ENCODE assay signal across 2 cellular contexts in the genomic region with DNA sequence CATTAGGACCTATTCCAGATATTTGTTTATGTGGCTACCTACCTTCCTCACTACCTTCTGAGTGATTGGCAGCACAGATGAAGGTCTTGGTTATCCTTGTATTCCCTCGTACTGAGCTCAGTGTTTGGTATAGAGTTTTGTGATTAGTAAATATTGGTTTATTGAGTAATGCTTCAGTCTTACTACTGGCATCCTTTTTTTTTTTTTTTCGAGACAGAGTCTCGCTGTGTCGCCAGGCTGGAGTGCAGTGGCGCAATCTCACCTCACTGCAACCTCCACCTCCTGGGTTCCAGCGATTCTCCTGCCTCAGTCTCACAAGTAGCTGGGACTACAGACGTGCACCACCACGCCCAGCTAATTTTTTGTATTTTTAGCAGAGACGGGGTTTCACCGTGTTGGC.
TF ChIP-seq lines count a peak whose summit lies in the region.
"Not testable (repeated sequence)": the region's sequence is repeated elsewhere in the genome, so short reads cannot be mapped to it uniquely, and the experiment has no call there.

No MANE protein-coding gene starts in this region.

TF ChIP-seq in A549, 52 proteins besides CTCF, POLR2A, EP300 and RAD21:
- TF ChIP-seq CEBPB (IDR thresholded peaks at IDR 0.05) (peak; percentile 62 to 76), FOSL2 (CRISPR knock-in tag; IDR thresholded peaks at IDR 0.05) (peak; percentile 16)
- not testable (repeated sequence) for TF ChIP-seq FOSL2 (IDR thresholded peaks at IDR 0.05)

TF ChIP-seq in HepG2, 621 proteins besides CTCF, POLR2A, EP300 and RAD21:
- TF ChIP-seq CEBPG (CRISPR knock-in tag; IDR thresholded peaks at IDR 0.05) = peak; percentile 32; the same call in 1 of the 2 replicates
- TF ChIP-seq CEBPB (IDR thresholded peaks at IDR 0.05; ENCODE audit: borderline replicate concordance, low read depth, low read length) = peak; percentile 30; the same call in 1 of the 2 replicates
- TF ChIP-seq, protein P1, sequence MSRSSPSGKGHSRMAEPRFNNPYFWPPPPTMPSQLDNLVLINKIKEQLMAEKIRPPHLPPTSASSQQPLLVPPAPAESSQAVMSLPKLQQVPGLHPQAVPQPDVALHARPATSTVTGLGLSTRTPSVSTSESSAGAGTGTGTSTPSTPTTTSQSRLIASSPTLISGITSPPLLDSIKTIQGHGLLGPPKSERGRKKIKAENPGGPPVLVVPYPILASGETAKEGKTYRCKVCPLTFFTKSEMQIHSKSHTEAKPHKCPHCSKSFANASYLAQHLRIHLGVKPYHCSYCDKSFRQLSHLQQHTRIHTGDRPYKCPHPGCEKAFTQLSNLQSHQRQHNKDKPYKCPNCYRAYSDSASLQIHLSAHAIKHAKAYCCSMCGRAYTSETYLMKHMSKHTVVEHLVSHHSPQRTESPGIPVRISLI (CRISPR knock-in tag; IDR thresholded peaks at IDR 0.05; ENCODE audit: borderline replicate concordance) = peak; percentile 66; the same call in 1 of the 2 replicates
TF ChIP-seq in HepG2: peak in this region for 3; not testable (repeated sequence) for 618.
